ENCODE assay signal across 10 cellular contexts in genomic region chr3:71225951-71226564, GRCh38.
A peak's percentile ranks its signal among the peaks of the same experiment; 100 is the strongest.
DNase-seq lines count a peak whose midpoint lies in the region; ATAC-seq lines count a peak whose summit lies in the region.
"Had no signal": no experiment of that assay in that cellular context is flagged by ENCODE, and none has a peak within 500 bp of the region (broad histone marks: within the 10 kb centered on the region; RNA-seq: fewer than 3 reads in every experiment).

No MANE protein-coding gene starts in this region.

- H3K4me1 Mint-ChIP-seq in activated naive CD4-positive, alpha-beta T cell treated with anti-CD3 and anti-CD28 coated beads, Interleukin-2, amount 10 ng/mL, durations not matched to agents 7 days and 5 days = peaks cover 57% of the 10 kb centered on the region
- H3K4me1 Mint-ChIP-seq in natural killer cell treated with Interleukin-12 subunit alpha and Interleukin-12 subunit beta and Interleukin-15 and Interleukin-18, amount 100 ng/mL, for 72 hours (ENCODE audit: low read depth in 2 of 2) = peaks cover 37 to 39% of the 10 kb centered on the region in 2 donors

- no peak overlapping the region for H2BK5ac ChIP-seq in mesendoderm (ENCODE audit: low read length)

- no peaks in the 10 kb centered on the region for H3K9me3 Mint-ChIP-seq in activated naive CD4-positive, alpha-beta T cell treated with anti-CD3 and anti-CD28 coated beads, Interleukin-2, amount 10 ng/mL, durations not matched to agents 7 days and 5 days
- no peaks in the 10 kb centered on the region for H3K9me3 Mint-ChIP-seq in natural killer cell treated with Interleukin-12 subunit alpha and Interleukin-12 subunit beta and Interleukin-15 and Interleukin-18, amount 100 ng/mL, for 72 hours

- H3K9ac ChIP-seq in mesendoderm (ENCODE audit: low read length) = no peak overlapping the region
- H3K9ac ChIP-seq: parathyroid adenoma had no signal

- peaks cover 8% of the 10 kb centered on the region for H3K36me3 Mint-ChIP-seq in activated naive CD4-positive, alpha-beta T cell treated with anti-CD3 and anti-CD28 coated beads, Interleukin-2, amount 10 ng/mL, durations not matched to agents 7 days and 5 days
- peaks cover 7% of the 10 kb centered on the region for H3K36me3 Mint-ChIP-seq in natural killer cell treated with Interleukin-12 subunit alpha and Interleukin-12 subunit beta and Interleukin-15 and Interleukin-18, amount 100 ng/mL, for 72 hours

- no peak overlapping the region for H2BK120ac ChIP-seq in mesendoderm (ENCODE audit: low read depth, low read length)

- H3K4me3 ChIP-seq in GM08714 (ENCODE audit: low read length) = peak overlapping the region; percentile 44; the same call in 1 of the 2 replicates
- no peak overlapping the region for H3K4me3 ChIP-seq in mesendoderm (ENCODE audit: low read length)

- H3K27ac Mint-ChIP-seq in activated naive CD4-positive, alpha-beta T cell treated with anti-CD3 and anti-CD28 coated beads, Interleukin-2, amount 10 ng/mL, durations not matched to agents 7 days and 5 days = peak overlapping the region; percentile 92
- H3K27ac Mint-ChIP-seq in natural killer cell treated with Interleukin-12 subunit alpha and Interleukin-12 subunit beta and Interleukin-15 and Interleukin-18, amount 100 ng/mL, for 72 hours = peak overlapping the region; percentile 88 to 94

- no peak overlapping the region for H3K4me2 ChIP-seq in mesendoderm (ENCODE audit: low read length)

- H3K4ac ChIP-seq in mesendoderm (ENCODE audit: low read depth, low read length) = no peak overlapping the region

- H3K27me3 ChIP-seq in mesendoderm (ENCODE audit: insufficient read depth, low read length, poor library complexity) = no peaks in the 10 kb centered on the region

- no peak overlapping the region for H2AK5ac ChIP-seq in mesendoderm (ENCODE audit: low read length)

- peak overlapping the region; percentile 76 for H3K4me3 Mint-ChIP-seq in activated naive CD4-positive, alpha-beta T cell treated with anti-CD3 and anti-CD28 coated beads, Interleukin-2, amount 10 ng/mL, durations not matched to agents 7 days and 5 days
- peak overlapping the region; percentile 89 for H3K4me3 Mint-ChIP-seq in natural killer cell treated with Interleukin-12 subunit alpha and Interleukin-12 subunit beta and Interleukin-15 and Interleukin-18, amount 100 ng/mL, for 72 hours

- peaks cover 5% of the 10 kb centered on the region for H3K4me1 ChIP-seq in mesendoderm (ENCODE audit: control insufficient read depth, low read depth, low read length)
- H3K4me1 ChIP-seq: parathyroid adenoma had no signal

- no peak overlapping the region for H3K23ac ChIP-seq in mesendoderm (ENCODE audit: low read length)

- H4K8ac ChIP-seq in mesendoderm (ENCODE audit: low read depth, low read length) = no peak overlapping the region

- no peak overlapping the region for H2BK15ac ChIP-seq in mesendoderm (replicated peaks; ENCODE audit: low read depth)

- no peaks in the 10 kb centered on the region for H3K79me2 ChIP-seq in mesendoderm (ENCODE audit: control insufficient read depth, insufficient read depth, low read length)
- H3K79me2 ChIP-seq: parathyroid adenoma had no signal

- peak; percentile 2 for ATAC-seq in HG02642 (IDR thresholded peaks at IDR 0.05; ENCODE audit: poor library complexity, unreplicated experiment)
- peak in 1 of 2 donors; percentile 0 for ATAC-seq in natural killer cell treated with Interleukin-12 subunit alpha and Interleukin-12 subunit beta and Interleukin-15 and Interleukin-18, amount 100 ng/mL, for 72 hours
- no peak for ATAC-seq in GM19455 (IDR thresholded peaks at IDR 0.05; ENCODE audit: unreplicated experiment)

- no peak overlapping the region for H3K27ac ChIP-seq in mesendoderm (ENCODE audit: low read depth, low read length)
- H3K27ac ChIP-seq: parathyroid adenoma had no signal

- no peak overlapping the region for H3K18ac ChIP-seq in mesendoderm (ENCODE audit: low read length)

- WGBS in mesendoderm (ENCODE audit: extremely low coverage, insufficient coverage, low lambda C conversion rate) = no CpG with 5 or more reads among the region's 4 CpGs

- H3K27me3 Mint-ChIP-seq in activated naive CD4-positive, alpha-beta T cell treated with anti-CD3 and anti-CD28 coated beads, Interleukin-2, amount 10 ng/mL, durations not matched to agents 7 days and 5 days = peaks cover 22% of the 10 kb centered on the region
- peaks cover 0 to 10% of the 10 kb centered on the region in 2 donors for H3K27me3 Mint-ChIP-seq in natural killer cell treated with Interleukin-12 subunit alpha and Interleukin-12 subunit beta and Interleukin-15 and Interleukin-18, amount 100 ng/mL, for 72 hours

- CTCF ChIA-PET in activated naive CD4-positive, alpha-beta T cell treated with anti-CD3 and anti-CD28 coated beads, Interleukin-2, amount 10 ng/mL, durations not matched to agents 7 days and 5 days (lab: Charles Lee) = interaction anchor here (0.9 to 1.1 kb wide), 2 partner anchors 95 to 361 kb away, joined by 3 read pairs; no protein-coding TSS in a partner anchor

- no peaks in the 10 kb centered on the region for H3K36me3 ChIP-seq in mesendoderm (ENCODE audit: control insufficient read depth, insufficient read depth, low read length)

- H4K5ac ChIP-seq in mesendoderm (ENCODE audit: low read length) = no peak overlapping the region

- H3K56ac ChIP-seq in mesendoderm (ENCODE audit: low read length) = no peak overlapping the region

- no peaks in the 10 kb centered on the region for H3K79me1 ChIP-seq in mesendoderm (ENCODE audit: low read length)

- DNase-seq in activated naive CD4-positive, alpha-beta T cell treated with anti-CD3 and anti-CD28 coated beads, Interleukin-2, amount 10 ng/mL, durations not matched to agents 7 days and 5 days = no peak
- no peak for DNase-seq in natural killer cell treated with Interleukin-12 subunit alpha and Interleukin-12 subunit beta and Interleukin-15 and Interleukin-18, amount 100 ng/mL, for 72 hours (ENCODE audit: low spot score)
- DNase-seq in mesendoderm (no peak), NCI-H226 (no peak), dermis blood vessel endothelial cell (no peak)
- DNase-seq: cerebellar nuclear complex had no signal
